16 cellular contexts compared by ENCODE assay signal in the genomic region with DNA sequence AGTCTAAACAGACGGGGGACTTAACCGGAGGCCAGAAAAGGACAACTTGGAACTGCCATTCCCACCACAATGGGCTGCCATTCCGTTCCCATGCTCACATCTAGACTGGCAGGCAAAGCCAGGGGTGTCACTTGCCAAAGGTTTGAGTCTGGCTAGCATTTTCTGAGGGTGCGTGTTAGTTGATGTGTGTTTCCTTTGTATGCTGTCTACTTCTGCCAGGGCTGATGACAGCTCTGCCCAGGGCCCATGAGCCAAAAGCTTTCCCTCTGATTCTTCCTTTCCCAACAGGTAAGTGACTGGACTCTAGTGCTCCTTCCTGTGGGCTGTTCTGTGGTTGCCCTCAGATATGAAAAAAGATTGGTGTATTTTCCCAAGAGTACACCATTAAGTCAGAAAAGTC.
DNase-seq lines count a peak whose midpoint lies in the region; ATAC-seq, FAIRE-seq and TF ChIP-seq lines count a peak whose summit lies in the region.
"Had no signal": no experiment of that assay in that cellular context is flagged by ENCODE, and none has a peak within 500 bp of the region (broad histone marks: within the 10 kb centered on the region; RNA-seq: fewer than 3 reads in every experiment).

No MANE protein-coding gene starts in this region.

- H3K9ac ChIP-seq in H9 (ENCODE audit: extremely low read depth, insufficient read length, low read length) (no peak overlapping the region), K562 (ENCODE audit: insufficient read depth in 1 of 2, low read depth in 2 of 2, low read length in 2 of 2) (peak overlapping the region in 1 of 2 experiments; percentile 30; a peak in 1 of 4 replicates), rectal smooth muscle tissue (ENCODE audit: low read length) (no peak overlapping the region)
- H3K9ac ChIP-seq: parathyroid adenoma had no signal

- BruUV-seq in K562 (replicated peaks; lab: Mats Ljungman, UMichigan): no TSS peak

- ATAC-seq in K562: peak; percentile 51
- ATAC-seq in GM21390 (IDR thresholded peaks at IDR 0.05; ENCODE audit: unreplicated experiment): no peak
- ATAC-seq in HG02759 (IDR thresholded peaks at IDR 0.05; ENCODE audit: unreplicated experiment): no peak

- TF ChIP-seq POLR2A in K562 (conservative IDR thresholded peaks at IDR 0.05): no peak
- TF ChIP-seq POLR2A in spleen (IDR thresholded peaks at IDR 0.05): no peak

- no peaks in the 10 kb centered on the region for H3K27me3 Mint-ChIP-seq in H9 (ENCODE audit: low read depth)

- TF ChIP-seq CTCF in H9 (conservative IDR thresholded peaks at IDR 0.05): no peak
- 0 out of 6 replicates have a peak, but pooled peaks of 1 of the 3 experiments have one; percentile 7 for TF ChIP-seq CTCF in K562 (IDR thresholded peaks at IDR 0.05 in 2 of 3, conservative IDR thresholded peaks at IDR 0.05 in 1 of 3; ENCODE audit: insufficient read depth in 2 of 3, low read depth in 1 of 3, low read length in 3 of 3)
- TF ChIP-seq CTCF in right atrium auricular region (IDR thresholded peaks at IDR 0.05): no peak
- TF ChIP-seq CTCF in spleen (IDR thresholded peaks at IDR 0.05 in 8 of 11, conservative IDR thresholded peaks at IDR 0.05 in 3 of 11): no peak

- WGBS in H9 (ENCODE audit: extremely low coverage, insufficient read length, low lambda C conversion rate): no CpG with 5 or more reads among the region's 4 CpGs
- WGBS in K562 (ENCODE audit: insufficient coverage, low coverage, missing lambda C conversion rate): 83% methylated on average over 4 of the region's 4 CpGs
- WGBS in spleen, 5 donors: 86 to 99% (median 93%) methylated on average over 3 to 4 of the region's 4 CpGs

- DNase-seq in H9 (no peak), K562 (ENCODE audit: extremely low read depth in 1 of 4, low spot score in 3 of 4) (no peak), right atrium auricular region (ENCODE audit: low spot score) (no peak), spleen (no peak), 8988T (no peak)
- DNase-seq: activated CD4-positive, CD25-positive, alpha-beta regulatory T cell; activated CD8-positive, alpha-beta memory T cell treated with anti-CD3 and anti-CD28 coated beads, Interleukin-2, amount 50 U/mL, for 48 hours; GF-D8; Karpas-422; NCI-H2029 treated with DMSO at 0.1 percent for 48 hours; stimulated activated CD4-positive, alpha-beta T cell treated with anti-CD3 and anti-CD28 coated beads, Interleukin-1b, Interleukin-23, amount 100 ng/mL, for 48 hours had no signal

- H3T11ph ChIP-seq in H9 (ENCODE audit: low read length): no peak overlapping the region

- H2AFZ ChIP-seq in H9 (ENCODE audit: low read length) (no peak overlapping the region), K562 (ENCODE audit: low read depth, low read length) (peak overlapping the region; percentile 81)
- H2AFZ ChIP-seq: parathyroid adenoma had no signal

- intact Hi-C loops in K562 (cut with micrococcal nuclease) (no loop called here), spleen (cut with DNase I; ENCODE audit: low total_unique reads) (no loop called here)

- no peaks in the 10 kb centered on the region for H3K9me3 Mint-ChIP-seq in H9

- H3K9me3 ChIP-seq in H9 (ENCODE audit: control insufficient read depth, low read depth, low read length) (no peaks in the 10 kb centered on the region), K562 (replicated peaks; ENCODE audit: control insufficient read depth, insufficient read depth, low read depth, low read length) (no peaks in the 10 kb centered on the region), right atrium auricular region (no peaks in the 10 kb centered on the region), spleen (no peaks in the 10 kb centered on the region)

- no peak overlapping the region for H2AK5ac ChIP-seq in H9 (ENCODE audit: insufficient read length, low read length)

- H3K4me1 ChIP-seq in H9 (ENCODE audit: insufficient read depth, low read length) (peaks cover 18% of the 10 kb centered on the region), K562 (replicated peaks in 1 of 2; ENCODE audit: control insufficient read depth in 2 of 2, insufficient read depth in 2 of 2, low read length in 2 of 2) (peaks cover 0 to 22% of the 10 kb centered on the region in 2 experiments; a peak in 4 of 5 replicates), right atrium auricular region (peaks cover 0 to 55% of the 10 kb centered on the region in 2 donors), rectal smooth muscle tissue (ENCODE audit: control insufficient read depth, insufficient read depth, low read length) (peaks cover 25% of the 10 kb centered on the region), spleen (peaks cover 0 to 19% (median 8%) of the 10 kb centered on the region in 6 donors)
- H3K4me1 ChIP-seq: parathyroid adenoma had no signal

- H3K36me3 Mint-ChIP-seq in H9 (ENCODE audit: insufficient read depth in 1 of 3, low read depth in 3 of 3): peaks cover 0 to 18% (median 13%) of the 10 kb centered on the region in 3 experiments

- H3K23me2 ChIP-seq in H9 (ENCODE audit: insufficient read length, low read depth, low read length, poor library complexity, severe bottlenecking): no peaks in the 10 kb centered on the region

- H3K23ac ChIP-seq in H9 (ENCODE audit: insufficient read length, low read depth, low read length): no peak overlapping the region

- H3K9me1 ChIP-seq in K562 (ENCODE audit: control insufficient read depth, insufficient read depth, low read length): no peaks in the 10 kb centered on the region

- peaks cover 55 to 67% of the 10 kb centered on the region in 2 experiments for H3K4me1 Mint-ChIP-seq in H9

- in situ Hi-C loops in K562 (cut with MboI): no loop called here

- POLR2A ChIA-PET in K562 (lab: Yijun Ruan, JAX): interaction anchor here (0.5 to 1.3 kb wide), 3 partner anchors 14 to 129 kb away, joined by 3 to 4 read pairs (median 3); no protein-coding TSS in a partner anchor

- no peak overlapping the region for H3K18ac ChIP-seq in H9 (ENCODE audit: insufficient read length, low read depth, low read length)

- H4K8ac ChIP-seq in H9 (replicated peaks; ENCODE audit: insufficient read length, low read depth, low read length): no peak overlapping the region

- peak; percentile 26 for FAIRE-seq in K562 (lab: Jason Lieb, UNC)

- no peak overlapping the region for H3K56ac ChIP-seq in H9 (ENCODE audit: insufficient read length, low read depth, low read length)

- no peak overlapping the region for H3K14ac ChIP-seq in H9 (ENCODE audit: insufficient read depth, low read length)

- no peak overlapping the region for H2BK20ac ChIP-seq in H9 (ENCODE audit: low read depth, low read length, poor library complexity, severe bottlenecking)

- no peak overlapping the region for H3K27ac ChIP-seq in H9 (ENCODE audit: insufficient read length, low read depth, low read length)
- H3K27ac ChIP-seq in K562 (ENCODE audit: extremely low read depth, low read depth, low read length): peak overlapping the region; percentile 35; the same call in 2 of the 3 replicates
- H3K27ac ChIP-seq in right atrium auricular region: peak overlapping the region; percentile 15 to 46
- peak overlapping the region; percentile 62 for H3K27ac ChIP-seq in rectal smooth muscle tissue (ENCODE audit: low read depth, low read length)
- peak overlapping the region in 1 of 8 donors; percentile 42 for H3K27ac ChIP-seq in spleen
- H3K27ac ChIP-seq: parathyroid adenoma had no signal

- H3K4me3 ChIP-seq in K562 (no peak overlapping the region), right atrium auricular region (no peak overlapping the region), rectal smooth muscle tissue (ENCODE audit: low read length) (no peak overlapping the region), spleen (no peak overlapping the region)
- H3K4me3 ChIP-seq: lung had no signal

- no peak overlapping the region for H4K91ac ChIP-seq in H9 (ENCODE audit: insufficient read length, low read depth, low read length)

- H2BK15ac ChIP-seq in H9 (ENCODE audit: low read depth, low read length): no peak overlapping the region

- no peak overlapping the region for H3K4me2 ChIP-seq in H9 (ENCODE audit: insufficient read depth, insufficient read length, low read length)
- H3K4me2 ChIP-seq in K562 (ENCODE audit: insufficient read depth, low read length): peak overlapping the region; percentile 56; the same call in 1 of the 2 replicates

- H2BK5ac ChIP-seq in H9 (ENCODE audit: insufficient read length, low read length): no peak overlapping the region

- H3K4me3 Mint-ChIP-seq in H9: no peak overlapping the region

- TF ChIP-seq RAD21 in K562 (CRISPR knock-in tag; conservative IDR thresholded peaks at IDR 0.05 in 1 of 2, IDR thresholded peaks at IDR 0.05 in 1 of 2): peak in 1 of 2 experiments; percentile 20; a peak in 1 of 4 replicates

- H3K4ac ChIP-seq in H9 (ENCODE audit: low read depth, low read length): no peak overlapping the region

- H3K79me2 ChIP-seq in H9 (ENCODE audit: insufficient read depth, low read length) (peaks cover 15% of the 10 kb centered on the region; the same call in 1 of the 2 replicates), K562 (ENCODE audit: control insufficient read depth, insufficient read depth, low read length) (no peaks in the 10 kb centered on the region)
- H3K79me2 ChIP-seq: parathyroid adenoma had no signal

- no peak for TF ChIP-seq EP300 in K562 (IDR thresholded peaks at IDR 0.05; ENCODE audit: low read length)

- H3K27ac Mint-ChIP-seq in H9: peak overlapping the region; percentile 27 to 82 (median 53); a peak in 4 of 7 replicates

- no peak overlapping the region for H2BK12ac ChIP-seq in H9 (ENCODE audit: insufficient read length, low read depth, low read length)

- H4K5ac ChIP-seq in H9 (ENCODE audit: insufficient read length, low read depth, low read length): no peak overlapping the region

- H3K79me1 ChIP-seq in H9 (ENCODE audit: insufficient read depth, low read depth, low read length, poor library complexity, severe bottlenecking): peaks cover 7% of the 10 kb centered on the region

- H4K20me1 ChIP-seq in H9 (ENCODE audit: control insufficient read depth, insufficient read depth, insufficient read length): no peaks in the 10 kb centered on the region
- no peaks in the 10 kb centered on the region for H4K20me1 ChIP-seq in K562 (replicated peaks; ENCODE audit: control insufficient read depth, insufficient read depth, low read length)

- CTCF ChIA-PET in K562 (lab: Yijun Ruan, JAX; ENCODE audit: low intra/inter-chr PET ratio): no interaction called here

- H2BK120ac ChIP-seq in H9 (ENCODE audit: low read depth, low read length, poor library complexity, severe bottlenecking): no peak overlapping the region

- H3K36me3 ChIP-seq in K562 (ENCODE audit: control insufficient read depth, insufficient read depth, low read length): no peaks in the 10 kb centered on the region
- H3K36me3 ChIP-seq in right atrium auricular region: no peaks in the 10 kb centered on the region
- no peaks in the 10 kb centered on the region for H3K36me3 ChIP-seq in rectal smooth muscle tissue (ENCODE audit: control insufficient read depth, insufficient read depth, low read length)
- H3K36me3 ChIP-seq in spleen: no peaks in the 10 kb centered on the region

- no peaks in the 10 kb centered on the region for H3K27me3 ChIP-seq in H9 (ENCODE audit: insufficient read depth, low read length)
- H3K27me3 ChIP-seq in K562 (ENCODE audit: control insufficient read depth in 2 of 2, insufficient read depth in 2 of 2, low read length in 2 of 2): no peaks in the 10 kb centered on the region
- no peaks in the 10 kb centered on the region for H3K27me3 ChIP-seq in right atrium auricular region
- H3K27me3 ChIP-seq in rectal smooth muscle tissue (ENCODE audit: control insufficient read depth, insufficient read depth, low read length): no peaks in the 10 kb centered on the region
- no peaks in the 10 kb centered on the region for H3K27me3 ChIP-seq in spleen (replicated peaks in 1 of 7)
